ENCODE assay signal across 8 cellular contexts in the genomic region with DNA sequence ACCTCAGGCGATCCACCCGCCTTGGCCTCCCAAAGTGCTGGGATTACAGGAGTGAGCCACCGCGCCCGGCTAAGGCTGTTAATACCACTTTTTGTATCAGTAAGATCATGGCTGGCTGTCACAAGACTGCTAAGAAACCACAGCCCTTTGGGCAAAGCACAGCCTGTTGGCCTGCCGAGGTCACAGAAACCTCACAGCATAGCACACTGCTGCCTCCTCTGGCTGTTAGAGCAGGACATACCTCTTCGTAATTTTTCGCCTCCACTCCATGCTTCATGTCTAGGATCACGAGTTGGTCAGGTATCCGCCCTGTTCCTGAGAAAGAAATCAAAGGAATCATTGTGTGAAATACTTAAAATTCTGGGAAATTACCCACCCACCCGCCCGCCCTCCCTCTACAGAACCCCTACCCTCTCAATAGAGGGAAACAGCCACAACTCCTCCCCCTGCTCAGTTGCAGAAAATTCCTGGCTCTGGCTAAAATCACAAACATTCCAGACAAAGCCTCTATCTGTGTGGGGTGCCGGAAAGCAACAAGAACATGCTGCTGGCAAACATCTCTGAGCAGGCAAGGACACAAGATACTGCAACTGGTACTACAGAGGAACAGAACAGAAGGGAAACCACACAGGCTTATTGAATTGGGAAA. TPM values are rescaled to one million over a fixed set of nuclear protein-coding genes. Genes with fewer than 3 reads are reported as not detected.
DNase-seq lines count a peak whose midpoint lies in the region; ATAC-seq and TF ChIP-seq lines count a peak whose summit lies in the region.

No MANE protein-coding gene starts in this region.

- H3K36me3 Mint-ChIP-seq in CD4-positive, CD25-positive, alpha-beta regulatory T cell = peaks cover 34% of the 10 kb centered on the region
- H3K36me3 Mint-ChIP-seq in mesothelial cell of epicardium = peaks cover 25% of the 10 kb centered on the region

- DNase-seq in CD4-positive, CD25-positive, alpha-beta regulatory T cell = peak in 1 of 3 donors; percentile 40
- DNase-seq in OCI-M1 (lab: John Stamatoyannopoulos, UW) (peak; percentile 84), epithelial cell of prostate (ENCODE audit: low read depth, low spot score) (no peak), mesothelial cell of epicardium (ENCODE audit: low spot score in 2 of 2, unreplicated experiment in 2 of 2) (peak in 1 of 2 experiments; percentile 49), tibial artery (peak; percentile 90)

- no peak overlapping the region for H3K4me3 ChIP-seq in CD4-positive, CD25-positive, alpha-beta regulatory T cell (ENCODE audit: low read depth, low read length)
- H3K4me3 ChIP-seq in tibial artery = no peak overlapping the region

- H3K9me3 ChIP-seq in CD4-positive, CD25-positive, alpha-beta regulatory T cell (ENCODE audit: control insufficient read depth in 2 of 2, low read length in 2 of 2) = no peaks in the 10 kb centered on the region
- no peaks in the 10 kb centered on the region for H3K9me3 ChIP-seq in tibial artery

- intact Hi-C loops in tibial artery (cut with DNase I; ENCODE audit: low total_unique reads) = no loop called here

- H3K4me3 Mint-ChIP-seq in CD4-positive, CD25-positive, alpha-beta regulatory T cell = peak overlapping the region in 1 of 4 donors; percentile 56
- H3K4me3 Mint-ChIP-seq in mesothelial cell of epicardium = peak overlapping the region; percentile 20

- peak overlapping the region in 1 of 3 donors; percentile 71 for H3K27ac Mint-ChIP-seq in CD4-positive, CD25-positive, alpha-beta regulatory T cell
- H3K27ac Mint-ChIP-seq in mesothelial cell of epicardium = peak overlapping the region; percentile 96

- H3K9me3 Mint-ChIP-seq in CD4-positive, CD25-positive, alpha-beta regulatory T cell = no peaks in the 10 kb centered on the region
- no peaks in the 10 kb centered on the region for H3K9me3 Mint-ChIP-seq in mesothelial cell of epicardium

- H3K27ac ChIP-seq in CD4-positive, CD25-positive, alpha-beta regulatory T cell (ENCODE audit: insufficient read depth, low read length, poor library complexity, severe bottlenecking) = no peak overlapping the region
- H3K27ac ChIP-seq in epithelial cell of prostate (peak overlapping the region; percentile 71), tibial artery (peak overlapping the region; percentile 76 to 81)

- no peaks in the 10 kb centered on the region for H3K27me3 ChIP-seq in CD4-positive, CD25-positive, alpha-beta regulatory T cell (ENCODE audit: control insufficient read depth, insufficient read depth, low read length)
- H3K27me3 ChIP-seq in tibial artery = no peaks in the 10 kb centered on the region

- H3K4me1 Mint-ChIP-seq in CD4-positive, CD25-positive, alpha-beta regulatory T cell = peaks cover 28 to 67% (median 54%) of the 10 kb centered on the region in 4 donors
- peaks cover 25% of the 10 kb centered on the region for H3K4me1 Mint-ChIP-seq in mesothelial cell of epicardium

- peaks cover 24% of the 10 kb centered on the region for H3K4me1 ChIP-seq in CD4-positive, CD25-positive, alpha-beta regulatory T cell (ENCODE audit: control insufficient read depth, insufficient read depth, low read length, poor library complexity, severe bottlenecking)
- peaks cover 0 to 68% (median 12%) of the 10 kb centered on the region in 4 donors for H3K4me1 ChIP-seq in tibial artery

- H3K36me3 ChIP-seq in CD4-positive, CD25-positive, alpha-beta regulatory T cell (ENCODE audit: control insufficient read depth, insufficient read depth, low read length) = peaks cover 46% of the 10 kb centered on the region
- peaks cover 10 to 38% (median 20%) of the 10 kb centered on the region in 3 donors for H3K36me3 ChIP-seq in tibial artery

- H3K27me3 Mint-ChIP-seq in CD4-positive, CD25-positive, alpha-beta regulatory T cell = no peaks in the 10 kb centered on the region
- H3K27me3 Mint-ChIP-seq in mesothelial cell of epicardium (ENCODE audit: low read depth) = no peaks in the 10 kb centered on the region

- peak; percentile 43 to 65 for ATAC-seq in CD4-positive, CD25-positive, alpha-beta regulatory T cell (ENCODE audit: low read depth in 2 of 2)
- no peak for ATAC-seq in HG03460 (IDR thresholded peaks at IDR 0.05; ENCODE audit: unreplicated experiment)
- ATAC-seq in HG03442 (IDR thresholded peaks at IDR 0.05; ENCODE audit: unreplicated experiment) = no peak
- ATAC-seq in HG02884 (IDR thresholded peaks at IDR 0.05; ENCODE audit: unreplicated experiment) = no peak

- TF ChIP-seq CTCF in mesothelial cell of epicardium (IDR thresholded peaks at IDR 0.05; ENCODE audit: unreplicated experiment) (no peak), tibial artery (IDR thresholded peaks at IDR 0.05) (peak; percentile 25 to 36)

RNA-seq across cellular contexts. Expression of a gene that starts 20.7 kb away (rescaled TPM):
- total RNA-seq in CD4-positive, CD25-positive, alpha-beta regulatory T cell = 58.4 TPM
- polyA plus RNA-seq in CD4-positive, CD25-positive, alpha-beta regulatory T cell = 10 to 100 TPM; 10.8 to 14.4 (median 12.6) TPM
- 116 to 133 TPM (median 121 TPM) in 3 replicates for total RNA-seq in mesothelial cell of epicardium

RNA-seq across cellular contexts. Expression of a gene that starts 28.9 kb away (rescaled TPM):
- 128 TPM for total RNA-seq in CD4-positive, CD25-positive, alpha-beta regulatory T cell
- 100 to 1,000 TPM; 238 to 265 (median 250) TPM for polyA plus RNA-seq in CD4-positive, CD25-positive, alpha-beta regulatory T cell
- total RNA-seq in mesothelial cell of epicardium = 237 to 242 TPM (median 241 TPM) in 3 replicates

Comparison
In these comparisons a context has a peak if more than half of its experiments do, and no peak if none do; other contexts are left out.
1. ATAC-seq: peak in CD4-positive, CD25-positive, alpha-beta regulatory T cell (2 of 2); none in HG03460 (single experiment), HG03442 (single experiment) and HG02884 (single experiment).